Comparison of ENCODE assay signal across 9 cellular contexts in genomic region chr13:90968510-90968909, GRCh38.
A peak's percentile ranks its signal among the peaks of the same experiment; 100 is the strongest.
DNase-seq lines count a peak whose midpoint lies in the region; ATAC-seq and TF ChIP-seq lines count a peak whose summit lies in the region.
"Had no signal": no experiment of that assay in that cellular context is flagged by ENCODE, and none has a peak within 500 bp of the region (broad histone marks: within the 10 kb centered on the region; RNA-seq: fewer than 3 reads in every experiment).

No MANE protein-coding gene starts in this region.

- H3K4me3 ChIP-seq in HEK293 (ENCODE audit: low read depth, low read length), result no peak overlapping the region

- DNase-seq in DMS114 treated with DMSO at 0.1 percent for 48 hours (lab: John Stamatoyannopoulos, UW; ENCODE audit: unreplicated experiment) (peak; percentile 10), SK-N-DZ (ENCODE audit: low spot score) (peak; percentile 50), kidney glomerular epithelial cell (lab: John Stamatoyannopoulos, UW) (peak; percentile 22), germinal center (ENCODE audit: low spot score) (no peak), NCI-H1694 treated with DMSO at 0.1 percent for 48 hours (lab: John Stamatoyannopoulos, UW) (no peak)
- DNase-seq: effector memory CD4-positive, alpha-beta T cell had no signal

- H3K9me3 ChIP-seq in HEK293 (ENCODE audit: control insufficient read depth, insufficient read depth, low read depth, low read length), result no peaks in the 10 kb centered on the region

- POLR2A ChIA-PET in HEK293 (lab: Yijun Ruan, JAX), result no interaction called here

- H3K4me1 ChIP-seq in HEK293 (ENCODE audit: control insufficient read depth, insufficient read depth, low read length), result no peaks in the 10 kb centered on the region

- no peaks in the 10 kb centered on the region for H3K36me3 ChIP-seq in HEK293 (ENCODE audit: control insufficient read depth in 2 of 2, insufficient read depth in 1 of 2, low read length in 2 of 2)

- ATAC-seq in GM19467 (IDR thresholded peaks at IDR 0.05; ENCODE audit: unreplicated experiment) (no peak), HG03139 (IDR thresholded peaks at IDR 0.05; ENCODE audit: unreplicated experiment) (no peak)

- H3K27ac ChIP-seq in HEK293 (ENCODE audit: extremely low read depth, low read depth, low read length), result no peak overlapping the region

- CTCF ChIA-PET in HEK293 (lab: Yijun Ruan, JAX), result interaction anchor here (0.6 to 1.3 kb wide), 3 partner anchors 18 to 237 kb away, joined by 3 read pairs; no protein-coding TSS in a partner anchor

- no peak for TF ChIP-seq CTCF in HEK293 (tag by site-specific recombination; IDR thresholded peaks at IDR 0.05)

TF ChIP-seq in HEK293, 187 proteins besides CTCF, POLR2A, EP300 and RAD21:
- TF ChIP-seq ZNF449 (tag by site-specific recombination; IDR thresholded peaks at IDR 0.05) (no peak), ZNF654 (tag by site-specific recombination; IDR thresholded peaks at IDR 0.05; ENCODE audit: low read depth) (0 out of 2 replicates have a peak, but pooled peaks have one; percentile 10)

Comparison
In these comparisons a context has a peak if more than half of its experiments do, and no peak if none do; other contexts are left out.
1. DNase-seq: peak in DMS114 treated with DMSO at 0.1 percent for 48 hours (single experiment), SK-N-DZ (single experiment) and kidney glomerular epithelial cell (single experiment); none in germinal center (single experiment) and NCI-H1694 treated with DMSO at 0.1 percent for 48 hours (single experiment).